ENCODE assay signal across 1 cellular context in genomic region chr2:150473767-150474166, GRCh38.
TF ChIP-seq lines count a peak whose summit lies in the region.

No MANE protein-coding gene starts in this region.

TF ChIP-seq in H1, 55 proteins besides CTCF, POLR2A, EP300 and RAD21:
- TF ChIP-seq E2F6 (IDR thresholded peaks at IDR 0.05): no peak
- no peak for TF ChIP-seq CEBPB (IDR thresholded peaks at IDR 0.05; ENCODE audit: low read depth, low read length)
- TF ChIP-seq SP2 (IDR thresholded peaks at IDR 0.05; ENCODE audit: low read length): no peak
- no peak for TF ChIP-seq POLR2AphosphoS5 (IDR thresholded peaks at IDR 0.05; ENCODE audit: low read depth, low read length)
- no peak for TF ChIP-seq SAP30 (IDR thresholded peaks at IDR 0.05; ENCODE audit: insufficient read depth, insufficient replicate concordance, low read length)
- no peak for TF ChIP-seq TEAD4 (IDR thresholded peaks at IDR 0.05; ENCODE audit: low read depth, low read length)
- TF ChIP-seq TAF1 (IDR thresholded peaks at IDR 0.05; ENCODE audit: low read depth, low read length): no peak
- no peak for TF ChIP-seq HDAC6 (IDR thresholded peaks at IDR 0.05; ENCODE audit: low read depth, low read length)
- no peak for TF ChIP-seq TAF7 (optimal IDR thresholded peaks at IDR 0.05; ENCODE audit: borderline replicate concordance, low read depth, low read length)
- TF ChIP-seq CBX8 (IDR thresholded peaks at IDR 0.05; ENCODE audit: borderline replicate concordance, low read depth, low read length): no peak
- no peak for TF ChIP-seq RBBP5 (IDR thresholded peaks at IDR 0.05; ENCODE audit: borderline replicate concordance, low read depth, low read length)
TF ChIP-seq in H1: peak in this region for 0.
